Comparison of ENCODE assay signal across 16 cellular contexts in genomic region chr1:68221001-68221970, GRCh38. TPM values are rescaled to one million over a fixed set of nuclear protein-coding genes. Genes with fewer than 3 reads are reported as not detected.
A peak's percentile ranks its signal among the peaks of the same experiment; 100 is the strongest.
DNase-seq lines count a peak whose midpoint lies in the region; ATAC-seq and TF ChIP-seq lines count a peak whose summit lies in the region.
"Had no signal": no experiment of that assay in that cellular context is flagged by ENCODE, and none has a peak within 500 bp of the region (broad histone marks: within the 10 kb centered on the region; RNA-seq: fewer than 3 reads in every experiment).

No MANE protein-coding gene starts in this region.

- H3K27ac ChIP-seq in RWPE2 (ENCODE audit: poor library complexity, severe bottlenecking) = peak overlapping the region; percentile 91
- H3K27ac ChIP-seq: adrenal gland, parathyroid adenoma had no signal

- ATAC-seq in RWPE2 (ENCODE audit: low read depth) = peak; percentile 54
- ATAC-seq in esophagus mucosa = peak; percentile 43
- no peak for ATAC-seq in HG02981 (IDR thresholded peaks at IDR 0.05; ENCODE audit: unreplicated experiment)
- ATAC-seq in GM21619 (IDR thresholded peaks at IDR 0.05; ENCODE audit: unreplicated experiment) = no peak

- H3K36me3 ChIP-seq in RWPE2 (ENCODE audit: low read depth) = no peaks in the 10 kb centered on the region; the same call in 1 of the 2 replicates
- H3K36me3 ChIP-seq: adrenal gland, MG63 had no signal

- H3K27ac Mint-ChIP-seq in nephron progenitor cell = peak overlapping the region; percentile 59
- H3K27ac Mint-ChIP-seq in type B pancreatic cell = peak overlapping the region; percentile 84

- peaks cover 53% of the 10 kb centered on the region for H3K4me1 ChIP-seq in RWPE2 (ENCODE audit: insufficient read depth, poor library complexity, severe bottlenecking)
- H3K4me1 ChIP-seq: parathyroid adenoma had no signal

- no peaks in the 10 kb centered on the region for H3K9me3 ChIP-seq in RWPE2 (ENCODE audit: severe bottlenecking)
- H3K9me3 ChIP-seq: adrenal gland, MG63 had no signal

- DNase-seq in RWPE2 (ENCODE audit: low spot score) (no peak), nephron progenitor cell (no peak), type B pancreatic cell (ENCODE audit: extremely low spot score, unreplicated experiment) (no peak), AML-193 (lab: John Stamatoyannopoulos, UW) (no peak)
- no peak for DNase-seq in stimulated activated naive CD4-positive, alpha-beta T cell (lab: John Stamatoyannopoulos, UW)
- DNase-seq: activated CD4-positive, alpha-beta T cell treated with anti-CD3 and anti-CD28 coated beads for 48 hours; adrenal gland; effector CD8-positive, alpha-beta T cell; MG63; small intestine; stimulated activated CD4-positive, alpha-beta T cell treated with anti-CD3 and anti-CD28 coated beads, Interleukin-4, amount 100 ng/mL, for 24 hours had no signal

- H3K27me3 ChIP-seq in RWPE2 (ENCODE audit: insufficient read depth, poor library complexity, severe bottlenecking) = no peaks in the 10 kb centered on the region
- H3K27me3 ChIP-seq: adrenal gland, MG63 had no signal

- H3K36me3 Mint-ChIP-seq in nephron progenitor cell (ENCODE audit: low read depth) (peaks cover 18% of the 10 kb centered on the region), type B pancreatic cell (peaks cover 20% of the 10 kb centered on the region)

- H3K4me3 ChIP-seq in RWPE2 (ENCODE audit: severe bottlenecking) = no peak overlapping the region
- H3K4me3 ChIP-seq: adrenal gland, MG63 had no signal

- H3K27me3 Mint-ChIP-seq in nephron progenitor cell (ENCODE audit: low read depth, poor library complexity) (no peaks in the 10 kb centered on the region), type B pancreatic cell (no peaks in the 10 kb centered on the region)
- H3K27me3 Mint-ChIP-seq: central memory CD8-positive, alpha-beta T cell had no signal

- no peak for TF ChIP-seq CTCF in RWPE2 (IDR thresholded peaks at IDR 0.05; ENCODE audit: poor library complexity, severe bottlenecking)
- TF ChIP-seq CTCF in nephron progenitor cell (IDR thresholded peaks at IDR 0.05) = no peak
- no peak for TF ChIP-seq CTCF in type B pancreatic cell (conservative IDR thresholded peaks at IDR 0.05)

- H3K4me1 Mint-ChIP-seq in nephron progenitor cell = peaks cover 36% of the 10 kb centered on the region
- peaks cover 55% of the 10 kb centered on the region for H3K4me1 Mint-ChIP-seq in type B pancreatic cell (ENCODE audit: unreplicated experiment)
- H3K4me1 Mint-ChIP-seq: central memory CD8-positive, alpha-beta T cell had no signal

- no peaks in the 10 kb centered on the region for H3K9me3 Mint-ChIP-seq in nephron progenitor cell
- no peaks in the 10 kb centered on the region for H3K9me3 Mint-ChIP-seq in type B pancreatic cell

- H3K4me3 Mint-ChIP-seq in nephron progenitor cell (no peak overlapping the region), type B pancreatic cell (peak overlapping the region; percentile 75)
- H3K4me3 Mint-ChIP-seq: central memory CD8-positive, alpha-beta T cell had no signal

RNA-seq across cellular contexts. Expression of gene WLS, which starts 11.0 kb away (rescaled TPM):
- total RNA-seq in esophagus mucosa (70.8 TPM), type B pancreatic cell (ENCODE audit: low replicate concordance) (89.1 and 306 TPM in 2 replicates)

Comparison
In these comparisons a context has a peak if more than half of its experiments do, and no peak if none do; other contexts are left out.
1. ATAC-seq: peak in RWPE2 (single experiment) and esophagus mucosa (single experiment); none in HG02981 (single experiment) and GM21619 (single experiment).